In genomic region chr5:181084631-181085195, GRCh38 we compare ENCODE assay signal across 35 cellular contexts. TPM values are rescaled to one million over a fixed set of nuclear protein-coding genes. Genes with fewer than 3 reads are reported as not detected.
"Had no signal": no experiment of that assay in that cellular context is flagged by ENCODE, and none has a peak within 500 bp of the region (broad histone marks: within the 10 kb centered on the region; RNA-seq: fewer than 3 reads in every experiment).

No MANE protein-coding gene starts in this region.

- DNase-seq: activated CD4-positive, alpha-beta T cell treated with anti-CD3 and anti-CD28 coated beads for 4 hours; activated CD4-positive, alpha-beta T cell treated with anti-CD3 and anti-CD28 coated beads, Interleukin-2, amount 50 U/mL, for 4 hours; activated CD4-positive, CD25-positive, alpha-beta regulatory T cell; activated effector memory CD4-positive, alpha-beta T cell treated with anti-CD3 and anti-CD28 coated beads, Interleukin-2, amount 50 U/mL, for 16 hours; activated naive CD4-positive, alpha-beta T cell treated with anti-CD3 and anti-CD28 coated beads for 36 hours; activated naive CD8-positive, alpha-beta T cell treated with anti-CD3 and anti-CD28 coated beads for 36 hours; adrenal gland; aorta; body of pancreas; dermis blood vessel endothelial cell; effector CD4-positive, alpha-beta T cell; esophagus squamous epithelium; foreskin melanocyte; glutamatergic neuron; left cardiac atrium; left ventricle myocardium superior; stimulated activated CD4-positive, alpha-beta T cell treated with anti-CD3 and anti-CD28 coated beads, Interleukin-4, amount 100 ng/mL, for 4 hours; stimulated activated CD8-positive, alpha-beta memory T cell treated with anti-CD3 and anti-CD28 coated beads, Interleukin-4, amount 100 ng/mL, for 48 hours; stimulated activated naive CD8-positive, alpha-beta T cell treated with anti-CD3 and anti-CD28 coated beads, Interleukin-15, amount 100 ng/mL, for 72 hours; substantia nigra; T-cell; uterus had no signal

- H3K27me3 ChIP-seq: uterus had no signal

- H3K9me3 Mint-ChIP-seq: activated naive CD4-positive, alpha-beta T cell treated with anti-CD3 and anti-CD28 coated beads for 36 hours; activated naive CD8-positive, alpha-beta T cell treated with anti-CD3 and anti-CD28 coated beads for 36 hours; stimulated activated memory B cell treated with anti-CD40 and anti-IgM and Interleukin-4, amounts not matched to agents 10 μg/mL and 1 μg/mL and 100 μg/mL, for 72 hours; stimulated activated naive CD8-positive, alpha-beta T cell treated with anti-CD3 and anti-CD28 coated beads, Interleukin-15, amount 100 ng/mL, for 72 hours; T-cell; type B pancreatic cell had no signal

- H3K4me3 ChIP-seq: adrenal gland, body of pancreas, esophagus squamous epithelium, right lobe of liver, uterus had no signal

- H3K36me3 ChIP-seq: adrenal gland, esophagus squamous epithelium, right lobe of liver, uterus had no signal

- H3K4me1 Mint-ChIP-seq: activated naive CD8-positive, alpha-beta T cell treated with anti-CD3 and anti-CD28 coated beads for 36 hours; stimulated activated memory B cell treated with anti-CD40 and anti-IgM and Interleukin-4, amounts not matched to agents 10 μg/mL and 1 μg/mL and 100 μg/mL, for 72 hours; T-cell had no signal

- H3K9me3 ChIP-seq: adrenal gland, body of pancreas, esophagus squamous epithelium, right lobe of liver, uterus had no signal

- H3K4me3 Mint-ChIP-seq: activated naive CD4-positive, alpha-beta T cell treated with anti-CD3 and anti-CD28 coated beads for 36 hours; activated naive CD8-positive, alpha-beta T cell treated with anti-CD3 and anti-CD28 coated beads for 36 hours; stimulated activated memory B cell treated with anti-CD40 and anti-IgM and Interleukin-4, amounts not matched to agents 10 μg/mL and 1 μg/mL and 100 μg/mL, for 72 hours; stimulated activated naive CD8-positive, alpha-beta T cell treated with anti-CD3 and anti-CD28 coated beads, Interleukin-15, amount 100 ng/mL, for 72 hours; T-cell; type B pancreatic cell had no signal

- H3K27ac ChIP-seq: adrenal gland, body of pancreas, epithelial cell of prostate, esophagus squamous epithelium, right lobe of liver, uterus had no signal

- H3K27ac Mint-ChIP-seq: activated naive CD4-positive, alpha-beta T cell treated with anti-CD3 and anti-CD28 coated beads for 36 hours; activated naive CD8-positive, alpha-beta T cell treated with anti-CD3 and anti-CD28 coated beads for 36 hours; stimulated activated memory B cell treated with anti-CD40 and anti-IgM and Interleukin-4, amounts not matched to agents 10 μg/mL and 1 μg/mL and 100 μg/mL, for 72 hours; stimulated activated naive CD8-positive, alpha-beta T cell treated with anti-CD3 and anti-CD28 coated beads, Interleukin-15, amount 100 ng/mL, for 72 hours; T-cell; type B pancreatic cell had no signal

- H3K4me1 ChIP-seq: adrenal gland, body of pancreas, esophagus squamous epithelium, right lobe of liver, uterus had no signal

- ATAC-seq: body of pancreas; left cardiac atrium; left ventricle myocardium superior; right lobe of liver; stimulated activated memory B cell treated with anti-CD40 and anti-IgM and Interleukin-4, amounts not matched to agents 10 μg/mL and 1 μg/mL and 100 μg/mL, for 72 hours; stimulated activated naive CD8-positive, alpha-beta T cell treated with anti-CD3 and anti-CD28 coated beads, Interleukin-15, amount 100 ng/mL, for 72 hours; T-cell had no signal

- H3K36me3 Mint-ChIP-seq: activated naive CD8-positive, alpha-beta T cell treated with anti-CD3 and anti-CD28 coated beads for 36 hours; stimulated activated memory B cell treated with anti-CD40 and anti-IgM and Interleukin-4, amounts not matched to agents 10 μg/mL and 1 μg/mL and 100 μg/mL, for 72 hours; T-cell; type B pancreatic cell had no signal

RNA-seq across cellular contexts. Expression of gene BTNL9, which starts 44.6 kb away (rescaled TPM):
- total RNA-seq: activated naive CD4-positive, alpha-beta T cell treated with anti-CD3 and anti-CD28 coated beads for 36 hours; renal cortical epithelial cell; T-helper 2 cell treated with Interferon-gamma antibody and Interleukin-4, amounts not matched to agents 100 ng/mL and 5 ng/mL, for 36 hours had no signal

RNA-seq across cellular contexts. Expression of gene OR2V1, which starts 46.3 kb away (rescaled TPM):
- total RNA-seq: activated naive CD4-positive, alpha-beta T cell treated with anti-CD3 and anti-CD28 coated beads for 36 hours; activated naive CD8-positive, alpha-beta T cell treated with anti-CD3 and anti-CD28 coated beads for 36 hours; adrenal gland; aorta; body of pancreas; dermis blood vessel endothelial cell; esophagus squamous epithelium; left cardiac atrium; left ventricle myocardium superior; lung microvascular endothelial cell; mucosa of gallbladder; omental fat pad; posterior vena cava; renal cortical epithelial cell; right lobe of liver; skeletal muscle tissue; T-cell; T-helper 2 cell treated with Interferon-gamma antibody and Interleukin-4, amounts not matched to agents 100 ng/mL and 5 ng/mL, for 36 hours; uterus had no signal
- polyA plus RNA-seq: adrenal gland, aorta, keratinocyte, neural cell had no signal
